Comparison of ENCODE assay signal across 8 cellular contexts in genomic region chr17:64504769-64505319, GRCh38. TPM values are rescaled to one million over a fixed set of nuclear protein-coding genes. Genes with fewer than 3 reads are reported as not detected.
A peak's percentile ranks its signal among the peaks of the same experiment; 100 is the strongest.
DNase-seq lines count a peak whose midpoint lies in the region; ATAC-seq, FAIRE-seq and TF ChIP-seq lines count a peak whose summit lies in the region.

No MANE protein-coding gene starts in this region.

- H3K27me3 ChIP-seq in heart right ventricle = no peaks in the 10 kb centered on the region
- peaks cover 0 to 3% of the 10 kb centered on the region in 2 experiments; a peak in 1 of 5 replicates for H3K27me3 ChIP-seq in HepG2 (ENCODE audit: control insufficient read depth in 1 of 2, insufficient read depth in 2 of 2, low read length in 2 of 2)
- H3K27me3 ChIP-seq in tibial artery = no peaks in the 10 kb centered on the region

- TF ChIP-seq POLR2A in HepG2 (IDR thresholded peaks at IDR 0.05; ENCODE audit: insufficient read depth in 1 of 2, low read depth in 2 of 2, low read length in 2 of 2) = no peak

- H4K20me1 ChIP-seq in HepG2 (ENCODE audit: insufficient read depth, low read length) = peaks cover 64% of the 10 kb centered on the region

- H3K4me3 ChIP-seq in heart right ventricle = peak overlapping the region; percentile 72 to 99 (median 91)
- peak overlapping the region; percentile 94 to 100 (median 99) for H3K4me3 ChIP-seq in HepG2 (replicated peaks in 1 of 3; ENCODE audit: insufficient read depth in 1 of 3, low read depth in 2 of 3, low read length in 3 of 3)
- peak overlapping the region; percentile 88 to 97 for H3K4me3 ChIP-seq in tibial artery

- DNase-seq in heart right ventricle (peak in 1 of 2 donors; percentile 34), left ventricle myocardium superior (no peak), amniotic epithelial cell (ENCODE audit: low read depth) (peak; percentile 87), HepG2 (ENCODE audit: low spot score) (peak; percentile 42), tibial artery (no peak), hippocampal formation (lab: John Stamatoyannopoulos, UW) (no peak)

- no TSS peak for BruUV-seq in HepG2 (replicated peaks; lab: Mats Ljungman, UMichigan)

- H3K4me2 ChIP-seq in HepG2 (ENCODE audit: low read depth, low read length) = peak overlapping the region; percentile 79

- peak overlapping the region; percentile 86 to 100 (median 99) for H3K27ac ChIP-seq in heart right ventricle
- peak overlapping the region; percentile 99 for H3K27ac ChIP-seq in HepG2 (ENCODE audit: extremely low read length, insufficient read depth, low read length)
- peak overlapping the region; percentile 99 to 100 for H3K27ac ChIP-seq in tibial artery

- POLR2A ChIA-PET in HepG2 (lab: Yijun Ruan, JAX) = interaction anchor here (0.6 to 4.1 kb wide), 28 partner anchors 9 to 731 kb away, joined by 3 to 202 read pairs (median 4); partner anchors contain the start of genes CCDC47, DDX42, LRRC37A3 and PECAM1

- H3K36me3 ChIP-seq in heart right ventricle (peaks cover 0 to 65% (median 48%) of the 10 kb centered on the region in 9 donors), HepG2 (replicated peaks in 1 of 2; ENCODE audit: control insufficient read depth in 1 of 2, insufficient read depth in 2 of 2, low read length in 2 of 2) (peaks cover 28 to 60% of the 10 kb centered on the region in 2 experiments), tibial artery (peaks cover 50 to 65% (median 51%) of the 10 kb centered on the region in 3 donors)

- intact Hi-C loops in heart right ventricle (cut with DNase I) (loop anchor here in 3 of 10 donors (5.0 to 10.0 kb wide), 2 partner anchors 83 to 680 kb away; partner anchors contain the start of genes FTSJ3 (in 1 of the 3) and PSMC5 (in 1 of the 3)), left ventricle myocardium superior (cut with micrococcal nuclease) (no loop called here), HepG2 (cut with micrococcal nuclease; ENCODE audit: unreplicated experiment) (loop anchor here (1.0 to 5.0 kb wide), 2 partner anchors 8 to 157 kb away; partner anchors contain the start of genes POLG2 and SMURF2), tibial artery (cut with DNase I; ENCODE audit: low total_unique reads) (no loop called here)

- peak overlapping the region; percentile 100 for H3K9ac ChIP-seq in HepG2 (ENCODE audit: insufficient read depth, low read depth, low read length)

- WGBS in heart right ventricle, 2 donors = 1% methylated on average over 13 of the region's 13 CpGs
- 2% methylated on average over 13 of the region's 13 CpGs for WGBS in HepG2 (ENCODE audit: low lambda C conversion rate)

- TF ChIP-seq CTCF in heart right ventricle (IDR thresholded peaks at IDR 0.05) = no peak
- no peak for TF ChIP-seq CTCF in HepG2 (CRISPR knock-in tag; IDR thresholded peaks at IDR 0.05)
- TF ChIP-seq CTCF in tibial artery (IDR thresholded peaks at IDR 0.05) = no peak

- H3K9me3 ChIP-seq in heart right ventricle = no peaks in the 10 kb centered on the region
- H3K9me3 ChIP-seq in HepG2 (ENCODE audit: low read length) = no peaks in the 10 kb centered on the region
- no peaks in the 10 kb centered on the region for H3K9me3 ChIP-seq in tibial artery

- ATAC-seq in heart right ventricle (no peak), left ventricle myocardium superior (no peak), HepG2 (no peak), GM18868 (IDR thresholded peaks at IDR 0.05; ENCODE audit: unreplicated experiment) (no peak), HG02588 (IDR thresholded peaks at IDR 0.05; ENCODE audit: unreplicated experiment) (no peak)

- CTCF ChIA-PET in HepG2 (lab: Yijun Ruan, JAX; ENCODE audit: low intra/inter-chr PET ratio, low total read pairs) = no interaction called here

- in situ Hi-C loops in HepG2 (cut with HindIII; ENCODE audit: extremely low pct_ligation_motif_present, low pct_unique_long_range_greater_than_20kb) = loop anchor here (10.0 kb wide), 1 partner anchor 660 kb away; the partner anchor contains the start of gene SMARCD2

- H3K79me2 ChIP-seq in HepG2 (ENCODE audit: insufficient read depth, low read length) = peaks cover 62% of the 10 kb centered on the region

- no peak for FAIRE-seq in HepG2 (lab: Jason Lieb, UNC)

- no peak overlapping the region for H2AFZ ChIP-seq in HepG2 (ENCODE audit: low read length)

- TF ChIP-seq EP300 in HepG2 (IDR thresholded peaks at IDR 0.05; ENCODE audit: low read depth in 2 of 2, low read length in 2 of 2) (no peak), HepG2 (CRISPR knock-in tag; IDR thresholded peaks at IDR 0.05; ENCODE audit: borderline replicate concordance) (no peak)

- no peak for TF ChIP-seq RAD21 in HepG2 (CRISPR knock-in tag; IDR thresholded peaks at IDR 0.05)

- H3K4me1 ChIP-seq in heart right ventricle (peaks cover 8 to 73% (median 68%) of the 10 kb centered on the region in 9 donors), HepG2 (ENCODE audit: insufficient read depth, low read length) (peaks cover 62% of the 10 kb centered on the region), tibial artery (peaks cover 8 to 69% (median 57%) of the 10 kb centered on the region in 4 donors)

RNA-seq across cellular contexts. Expression of gene DDX5, which starts 1.2 kb away (rescaled TPM):
- total RNA-seq in heart right ventricle = 100 to 1,000 TPM; 301 to 474 (median 349) TPM
- 100 to 1,000 TPM; 215 to 456 TPM for polyA plus RNA-seq in heart right ventricle
- 333 TPM for total RNA-seq in left ventricle myocardium superior
- total RNA-seq in HepG2 (2016; rRNA removed; fragmentation: Illumina TruSeq; extraction: Trizol) = 503 and 539 TPM in 2 replicates
- 84.1 and 89.7 TPM in 2 replicates for total RNA-seq in HepG2 (2016; cell fraction: cytosol; rRNA removed; fragmentation: Illumina TruSeq; extraction: Trizol; ENCODE audit: low read depth)
- 489 and 528 TPM in 2 replicates for total RNA-seq in HepG2 (2016; cell fraction: insoluble cytoplasmic fraction; rRNA removed; fragmentation: Illumina TruSeq; extraction: Trizol)
- total RNA-seq in HepG2 (2016; cell fraction: membrane; rRNA removed; fragmentation: Illumina TruSeq; extraction: Trizol) = 116 and 157 TPM in 2 replicates
- 878 and 919 TPM in 2 replicates for total RNA-seq in HepG2 (2016; cell fraction: nucleus; rRNA removed; fragmentation: Illumina TruSeq; extraction: Trizol)
- 622 and 684 TPM in 2 replicates for polyA plus RNA-seq in HepG2 (2011; rRNA removed)
- polyA plus RNA-seq in HepG2 (2011; cell fraction: cytosol; rRNA removed) = 569 and 613 TPM in 2 replicates
- polyA plus RNA-seq in HepG2 (2011; cell fraction: nucleus; rRNA removed) = 1,237 and 1,431 TPM in 2 replicates
- 388 and 421 TPM in 2 replicates for polyA plus RNA-seq in HepG2 (2012)
- polyA plus RNA-seq in HepG2 (2016; cell fraction: cytosol; fragmentation: Illumina TruSeq; extraction: Trizol; ENCODE audit: low read depth) = 39.4 and 49.0 TPM in 2 replicates
- polyA plus RNA-seq in HepG2 (2016; cell fraction: insoluble cytoplasmic fraction; fragmentation: Illumina TruSeq; extraction: Trizol; ENCODE audit: low read depth) = 620 and 627 TPM in 2 replicates
- polyA plus RNA-seq in HepG2 (2016; cell fraction: membrane; fragmentation: Illumina TruSeq; extraction: Trizol; ENCODE audit: low read depth) = 60.1 and 80.5 TPM in 2 replicates
- polyA plus RNA-seq in HepG2 (2016; cell fraction: nucleus; fragmentation: Illumina TruSeq; extraction: Trizol; ENCODE audit: insufficient read depth, low read depth) = 1,021 and 1,036 TPM in 2 replicates
- polyA minus RNA-seq in HepG2 (2011; rRNA and poly(A)+ RNA removed; ENCODE audit: low replicate concordance) = 1,158 and 1,526 TPM in 2 replicates
- 501 and 518 TPM in 2 replicates for polyA minus RNA-seq in HepG2 (2011; cell fraction: cytosol; rRNA and poly(A)+ RNA removed)
- polyA minus RNA-seq in HepG2 (2011; cell fraction: nucleus; rRNA and poly(A)+ RNA removed) = 2,012 and 2,066 TPM in 2 replicates

RNA-seq across cellular contexts. Expression of gene CEP95, which starts 1.9 kb away (rescaled TPM):
- total RNA-seq in heart right ventricle (10 to 100 TPM in 9 of 10 donors, 1 to 10 TPM in 1; 8.6 to 19.7 (median 14.6) TPM), left ventricle myocardium superior (11.1 TPM), HepG2 (2016; rRNA removed; fragmentation: Illumina TruSeq; extraction: Trizol) (31.9 and 68.8 TPM in 2 replicates)
- polyA plus RNA-seq in heart right ventricle (10 to 100 TPM; 11.7 to 62.4 TPM), HepG2 (2011; rRNA removed) (58.6 and 65.9 TPM in 2 replicates)
- 28.2 and 32.1 TPM in 2 replicates for total RNA-seq in HepG2 (2016; cell fraction: cytosol; rRNA removed; fragmentation: Illumina TruSeq; extraction: Trizol; ENCODE audit: low read depth)
- total RNA-seq in HepG2 (2016; cell fraction: insoluble cytoplasmic fraction; rRNA removed; fragmentation: Illumina TruSeq; extraction: Trizol) = 34.8 and 63.6 TPM in 2 replicates
- 29.6 and 34.9 TPM in 2 replicates for total RNA-seq in HepG2 (2016; cell fraction: membrane; rRNA removed; fragmentation: Illumina TruSeq; extraction: Trizol)
- total RNA-seq in HepG2 (2016; cell fraction: nucleus; rRNA removed; fragmentation: Illumina TruSeq; extraction: Trizol) = 128 and 149 TPM in 2 replicates
- 11.6 and 14.3 TPM in 2 replicates for polyA plus RNA-seq in HepG2 (2011; cell fraction: cytosol; rRNA removed)
- 128 and 136 TPM in 2 replicates for polyA plus RNA-seq in HepG2 (2011; cell fraction: nucleus; rRNA removed)
- polyA plus RNA-seq in HepG2 (2012) = 42.4 and 43.9 TPM in 2 replicates
- 9.9 and 10.0 TPM in 2 replicates for polyA plus RNA-seq in HepG2 (2016; cell fraction: cytosol; fragmentation: Illumina TruSeq; extraction: Trizol; ENCODE audit: low read depth)
- polyA plus RNA-seq in HepG2 (2016; cell fraction: insoluble cytoplasmic fraction; fragmentation: Illumina TruSeq; extraction: Trizol; ENCODE audit: low read depth) = 31.3 and 31.7 TPM in 2 replicates
- polyA plus RNA-seq in HepG2 (2016; cell fraction: membrane; fragmentation: Illumina TruSeq; extraction: Trizol; ENCODE audit: low read depth) = 16.6 and 17.0 TPM in 2 replicates
- 274 and 290 TPM in 2 replicates for polyA plus RNA-seq in HepG2 (2016; cell fraction: nucleus; fragmentation: Illumina TruSeq; extraction: Trizol; ENCODE audit: insufficient read depth, low read depth)
- polyA minus RNA-seq in HepG2 (2011; rRNA and poly(A)+ RNA removed; ENCODE audit: low replicate concordance) = 37.3 and 40.5 TPM in 2 replicates
- polyA minus RNA-seq in HepG2 (2011; cell fraction: cytosol; rRNA and poly(A)+ RNA removed) = 13.0 and 13.9 TPM in 2 replicates
- 201 and 240 TPM in 2 replicates for polyA minus RNA-seq in HepG2 (2011; cell fraction: nucleus; rRNA and poly(A)+ RNA removed)

RNA-seq across cellular contexts. Expression of gene POLG2, which starts 8.0 kb away (rescaled TPM):
- total RNA-seq in heart right ventricle (10 to 100 TPM in 3 of 10 donors, 1 to 10 TPM in 7; 5.1 to 11.1 (median 6.5) TPM), left ventricle myocardium superior (5.9 TPM), HepG2 (2016; rRNA removed; fragmentation: Illumina TruSeq; extraction: Trizol) (16.2 and 25.5 TPM in 2 replicates)
- polyA plus RNA-seq in heart right ventricle (1 to 10 TPM; 4.8 to 7.2 TPM), HepG2 (2011; rRNA removed) (19.6 and 21.1 TPM in 2 replicates)
- total RNA-seq in HepG2 (2016; cell fraction: cytosol; rRNA removed; fragmentation: Illumina TruSeq; extraction: Trizol; ENCODE audit: low read depth) = 6.2 and 6.5 TPM in 2 replicates
- total RNA-seq in HepG2 (2016; cell fraction: insoluble cytoplasmic fraction; rRNA removed; fragmentation: Illumina TruSeq; extraction: Trizol) = 17.1 and 25.1 TPM in 2 replicates
- total RNA-seq in HepG2 (2016; cell fraction: membrane; rRNA removed; fragmentation: Illumina TruSeq; extraction: Trizol) = 4.8 and 7.5 TPM in 2 replicates
- total RNA-seq in HepG2 (2016; cell fraction: nucleus; rRNA removed; fragmentation: Illumina TruSeq; extraction: Trizol) = 40.2 and 43.9 TPM in 2 replicates
- 7.1 and 7.7 TPM in 2 replicates for polyA plus RNA-seq in HepG2 (2011; cell fraction: cytosol; rRNA removed)
- 33.9 and 48.5 TPM in 2 replicates for polyA plus RNA-seq in HepG2 (2011; cell fraction: nucleus; rRNA removed)
- 20.6 and 26.0 TPM in 2 replicates for polyA plus RNA-seq in HepG2 (2012)
- 1.7 and 1.9 TPM in 2 replicates for polyA plus RNA-seq in HepG2 (2016; cell fraction: cytosol; fragmentation: Illumina TruSeq; extraction: Trizol; ENCODE audit: low read depth)
- polyA plus RNA-seq in HepG2 (2016; cell fraction: insoluble cytoplasmic fraction; fragmentation: Illumina TruSeq; extraction: Trizol; ENCODE audit: low read depth) = 15.7 and 18.4 TPM in 2 replicates
- 2.1 and 3.4 TPM in 2 replicates for polyA plus RNA-seq in HepG2 (2016; cell fraction: membrane; fragmentation: Illumina TruSeq; extraction: Trizol; ENCODE audit: low read depth)
- polyA plus RNA-seq in HepG2 (2016; cell fraction: nucleus; fragmentation: Illumina TruSeq; extraction: Trizol; ENCODE audit: insufficient read depth, low read depth) = 81.7 and 89.2 TPM in 2 replicates
- polyA minus RNA-seq in HepG2 (2011; rRNA and poly(A)+ RNA removed; ENCODE audit: low replicate concordance) = 8.5 and 12.3 TPM in 2 replicates
- 3.9 and 5.4 TPM in 2 replicates for polyA minus RNA-seq in HepG2 (2011; cell fraction: cytosol; rRNA and poly(A)+ RNA removed)
- 61.8 and 78.0 TPM in 2 replicates for polyA minus RNA-seq in HepG2 (2011; cell fraction: nucleus; rRNA and poly(A)+ RNA removed)

RNA-seq across cellular contexts. Expression of gene MILR1, which starts 55.9 kb away (rescaled TPM):
- total RNA-seq in heart right ventricle = 10 to 100 TPM in 1 of 10 donors, 1 to 10 TPM in 9; 1.0 to 13.3 (median 1.2) TPM
- 1 to 10 TPM; 1.5 to 3.3 TPM for polyA plus RNA-seq in heart right ventricle
- total RNA-seq in left ventricle myocardium superior = 3.4 TPM
- total RNA-seq in HepG2 (2016; rRNA removed; fragmentation: Illumina TruSeq; extraction: Trizol) = 0.27 TPM in 1 of 2 replicates, not detected in the other
- total RNA-seq in HepG2 (2016; cell fraction: cytosol; rRNA removed; fragmentation: Illumina TruSeq; extraction: Trizol; ENCODE audit: low read depth) = not detected in 2 replicates
- not detected in 2 replicates for total RNA-seq in HepG2 (2016; cell fraction: insoluble cytoplasmic fraction; rRNA removed; fragmentation: Illumina TruSeq; extraction: Trizol)
- total RNA-seq in HepG2 (2016; cell fraction: membrane; rRNA removed; fragmentation: Illumina TruSeq; extraction: Trizol) = not detected in 2 replicates
- not detected in 2 replicates for total RNA-seq in HepG2 (2016; cell fraction: nucleus; rRNA removed; fragmentation: Illumina TruSeq; extraction: Trizol)
- polyA plus RNA-seq in HepG2 (2011; rRNA removed) = 0.98 and 1.7 TPM in 2 replicates
- polyA plus RNA-seq in HepG2 (2011; cell fraction: cytosol; rRNA removed) = 0.47 and 0.75 TPM in 2 replicates
- polyA plus RNA-seq in HepG2 (2011; cell fraction: nucleus; rRNA removed) = 0.80 and 1.5 TPM in 2 replicates
- polyA plus RNA-seq in HepG2 (2012) = 0.57 TPM in 1 of 2 replicates, not detected in the other
- polyA plus RNA-seq in HepG2 (2016; cell fraction: cytosol; fragmentation: Illumina TruSeq; extraction: Trizol; ENCODE audit: low read depth) = not detected in 2 replicates
- polyA plus RNA-seq in HepG2 (2016; cell fraction: insoluble cytoplasmic fraction; fragmentation: Illumina TruSeq; extraction: Trizol; ENCODE audit: low read depth) = not detected in 2 replicates
- polyA plus RNA-seq in HepG2 (2016; cell fraction: membrane; fragmentation: Illumina TruSeq; extraction: Trizol; ENCODE audit: low read depth) = 0.34 TPM in 1 of 2 replicates, not detected in the other
- 0.64 TPM in 1 of 2 replicates, not detected in the other for polyA plus RNA-seq in HepG2 (2016; cell fraction: nucleus; fragmentation: Illumina TruSeq; extraction: Trizol; ENCODE audit: insufficient read depth, low read depth)
- 0.72 TPM in 1 of 2 replicates, not detected in the other for polyA minus RNA-seq in HepG2 (2011; rRNA and poly(A)+ RNA removed; ENCODE audit: low replicate concordance)
- not detected in 2 replicates for polyA minus RNA-seq in HepG2 (2011; cell fraction: cytosol; rRNA and poly(A)+ RNA removed)
- polyA minus RNA-seq in HepG2 (2011; cell fraction: nucleus; rRNA and poly(A)+ RNA removed) = 1.2 and 2.5 TPM in 2 replicates

Comparison
In these comparisons a context has a peak if more than half of its experiments do, and no peak if none do; other contexts are left out.
1. DNase-seq: peak in amniotic epithelial cell (single experiment) and HepG2 (single experiment); none in left ventricle myocardium superior (single experiment), tibial artery (0 of 2) and hippocampal formation (0 of 2).
2. Peak in every context shown above with its lines, with median percentiles within 50 percentile points of each other: H3K27ac ChIP-seq and H3K4me3 ChIP-seq.